In genomic region chr3:81502251-81502650, GRCh38 we compare ENCODE assay signal across 29 cellular contexts.
"Had no signal": no experiment of that assay in that cellular context is flagged by ENCODE, and none has a peak within 500 bp of the region (broad histone marks: within the 10 kb centered on the region; RNA-seq: fewer than 3 reads in every experiment).

No MANE protein-coding gene starts in this region.

- H3K4me3 ChIP-seq: MG63 had no signal

- H3K27me3 ChIP-seq: brain microvascular endothelial cell, MG63 had no signal

- H3K27ac ChIP-seq: brain microvascular endothelial cell had no signal

- H3K36me3 ChIP-seq: brain microvascular endothelial cell, MG63 had no signal

- ATAC-seq: activated naive CD8-positive, alpha-beta T cell treated with anti-CD3 and anti-CD28 coated beads, Interleukin-2, amount 50 U/mL, for 24 hours had no signal

- DNase-seq: activated B cell treated with CpG ODN at 0.5 μM for 24 hours; activated CD4-positive, alpha-beta memory T cell treated with anti-CD3 and anti-CD28 coated beads for 36 hours; activated CD4-positive, alpha-beta T cell treated with anti-CD3 and anti-CD28 coated beads for 4 hours; activated CD4-positive, alpha-beta T cell treated with anti-CD3 and anti-CD28 coated beads, Interleukin-2, amount 50 U/mL, for 1 hour; activated CD4-positive, CD25-positive, alpha-beta regulatory T cell treated with anti-CD3 and anti-CD28 coated beads, Interleukin-2, amount 50 U/mL, for 72 hours; activated CD8-positive, alpha-beta memory T cell treated with anti-CD3 and anti-CD28 coated beads, Interleukin-2, amount 50 U/mL, for 48 hours; activated effector memory CD4-positive, alpha-beta T cell treated with Interleukin-2 at 50 U/mL for 16 hours; activated naive CD4-positive, alpha-beta T cell treated with anti-CD3 and anti-CD28 coated beads, Interleukin-2, amount 10 ng/mL, durations not matched to agents 7 days and 5 days; activated naive CD8-positive, alpha-beta T cell treated with anti-CD3 and anti-CD28 coated beads, Interleukin-2, amount 50 U/mL, for 24 hours; activated T-cell treated with anti-CD3 and anti-CD28 coated beads, Interleukin-2, amount 50 U/mL, for 48 hours; amniotic stem cell; aorta; brain microvascular endothelial cell; central memory CD4-positive, alpha-beta T cell; Kasumi-1; KG1; MG63; NCI-H1105 treated with DMSO at 0.1 percent for 48 hours; NCI-H1436; NCI-H1694; NCI-H1930; NCI-H2081 treated with DMSO at 0.1 percent for 48 hours; NCI-H510A; NCI-H526; NCI-H748 treated with DMSO at 0.1 percent for 48 hours; NK-92 treated with Interleukin-12 subunit alpha and Interleukin-12 subunit beta, amount 100 ng/mL, for 24 hours; OCI-M1; Right ventricle myocardium superior; T1000 had no signal

- H3K9me3 ChIP-seq: MG63 had no signal
